ENCODE assay signal across 15 cellular contexts in genomic region chr9:98879094-98879957, GRCh38.
DNase-seq lines count a peak whose midpoint lies in the region; ATAC-seq, FAIRE-seq and TF ChIP-seq lines count a peak whose summit lies in the region.
"Had no signal": no experiment of that assay in that cellular context is flagged by ENCODE, and none has a peak within 500 bp of the region (broad histone marks: within the 10 kb centered on the region; RNA-seq: fewer than 3 reads in every experiment).

No MANE protein-coding gene starts in this region.

- H4K20me1 ChIP-seq in K562 (replicated peaks; ENCODE audit: control insufficient read depth, insufficient read depth, low read length) (no peaks in the 10 kb centered on the region), osteoblast (ENCODE audit: insufficient read depth, low read length) (no peaks in the 10 kb centered on the region)

- intact Hi-C loops in K562 (cut with micrococcal nuclease): no loop called here
- intact Hi-C loops in left ventricle myocardium superior (cut with micrococcal nuclease): no loop called here
- intact Hi-C loops in sciatic nerve (cut with DNase I): no loop called here

- no TSS peak for BruUV-seq in K562 (replicated peaks; lab: Mats Ljungman, UMichigan)

- TF ChIP-seq CTCF in K562 (IDR thresholded peaks at IDR 0.05 in 2 of 3, conservative IDR thresholded peaks at IDR 0.05 in 1 of 3; ENCODE audit: insufficient read depth in 2 of 3, low read depth in 1 of 3, low read length in 3 of 3) (no peak), osteoblast (IDR thresholded peaks at IDR 0.05; ENCODE audit: extremely low read depth, low read depth, low read length) (no peak)

- TF ChIP-seq POLR2A in K562 (conservative IDR thresholded peaks at IDR 0.05): no peak

- TF ChIP-seq RAD21 in K562 (CRISPR knock-in tag; conservative IDR thresholded peaks at IDR 0.05 in 1 of 2, IDR thresholded peaks at IDR 0.05 in 1 of 2): no peak

- no peak overlapping the region for H3K27ac ChIP-seq in K562 (ENCODE audit: extremely low read depth, low read depth, low read length)
- H3K27ac ChIP-seq in osteoblast (ENCODE audit: low read depth, low read length): no peak overlapping the region

- ATAC-seq in K562 (no peak), left ventricle myocardium superior (peak; percentile 7), sciatic nerve (peak; percentile 53), GM18858 (IDR thresholded peaks at IDR 0.05; ENCODE audit: unreplicated experiment) (no peak)

- H3K4me2 ChIP-seq in K562 (ENCODE audit: insufficient read depth, low read length) (no peak overlapping the region), osteoblast (ENCODE audit: insufficient read depth, low read length) (no peak overlapping the region)

- H3K27me3 ChIP-seq in K562 (ENCODE audit: control insufficient read depth in 2 of 2, insufficient read depth in 2 of 2, low read length in 2 of 2): no peaks in the 10 kb centered on the region
- peaks cover 14% of the 10 kb centered on the region for H3K27me3 ChIP-seq in osteoblast (ENCODE audit: insufficient read depth, low read length)

- CTCF ChIA-PET in K562 (lab: Yijun Ruan, JAX; ENCODE audit: low intra/inter-chr PET ratio): no interaction called here

- H3K4me3 ChIP-seq in K562: no peak overlapping the region
- no peak overlapping the region for H3K4me3 ChIP-seq in osteoblast (ENCODE audit: insufficient read depth, low read length)

- peak; percentile 27 for DNase-seq in GM03348 (ENCODE audit: low spot score)
- DNase-seq in K562 (ENCODE audit: extremely low read depth in 1 of 4, low spot score in 3 of 4): no peak
- DNase-seq in left ventricle myocardium superior: no peak
- no peak for DNase-seq in sciatic nerve (ENCODE audit: low spot score)
- no peak for DNase-seq in NCI-H187 treated with DMSO at 0.1 percent for 48 hours (lab: John Stamatoyannopoulos, UW)
- DNase-seq in osteoblast (ENCODE audit: insufficient read length, low spot score, missing footprints): no peak
- DNase-seq in NCI-H748 treated with DMSO at 0.1 percent for 48 hours (lab: John Stamatoyannopoulos, UW): no peak
- DNase-seq: CD4-positive, CD25-positive, alpha-beta regulatory T cell; GOT3; NCI-H1417; NCI-H2029 treated with DMSO at 0.1 percent for 48 hours; NCI-H510A treated with DMSO at 0.1 percent for 48 hours had no signal

- no peaks in the 10 kb centered on the region for H3K4me1 ChIP-seq in K562 (replicated peaks in 1 of 2; ENCODE audit: control insufficient read depth in 2 of 2, insufficient read depth in 2 of 2, low read length in 2 of 2)
- H3K4me1 ChIP-seq in osteoblast (ENCODE audit: insufficient read depth, low read length): peaks cover 11% of the 10 kb centered on the region

- H3K79me2 ChIP-seq in K562 (ENCODE audit: control insufficient read depth, insufficient read depth, low read length): no peaks in the 10 kb centered on the region
- H3K79me2 ChIP-seq in osteoblast (ENCODE audit: insufficient read depth, low read length): no peaks in the 10 kb centered on the region

- WGBS in K562 (ENCODE audit: insufficient coverage, low coverage, missing lambda C conversion rate): 35% methylated on average over 5 of the region's 5 CpGs

- H3K9me3 ChIP-seq in K562 (replicated peaks; ENCODE audit: control insufficient read depth, insufficient read depth, low read depth, low read length) (no peaks in the 10 kb centered on the region), osteoblast (ENCODE audit: low read depth, low read length) (no peaks in the 10 kb centered on the region)

- no peaks in the 10 kb centered on the region for H3K36me3 ChIP-seq in K562 (ENCODE audit: control insufficient read depth, insufficient read depth, low read length)
- no peaks in the 10 kb centered on the region for H3K36me3 ChIP-seq in osteoblast (ENCODE audit: insufficient read depth, low read length)

- POLR2A ChIA-PET in K562 (lab: Yijun Ruan, JAX): interaction anchor here (0.8 to 1.3 kb wide), 3 partner anchors 13 to 32 kb away, joined by 3 to 4 read pairs (median 3); no protein-coding TSS in a partner anchor

- H3K9ac ChIP-seq in K562 (ENCODE audit: insufficient read depth in 1 of 2, low read depth in 2 of 2, low read length in 2 of 2): no peak overlapping the region

- 0 out of 2 replicates have a peak overlapping the region, but pooled peaks have one; percentile 3 for H2AFZ ChIP-seq in K562 (ENCODE audit: low read depth, low read length)
- H2AFZ ChIP-seq in osteoblast (ENCODE audit: low read length): no peak overlapping the region

- H3K9me1 ChIP-seq in K562 (ENCODE audit: control insufficient read depth, insufficient read depth, low read length): no peaks in the 10 kb centered on the region

- FAIRE-seq in K562 (lab: Jason Lieb, UNC): no peak
- FAIRE-seq: GM12891, GM19239 had no signal

- in situ Hi-C loops in K562 (cut with MboI): no loop called here

- TF ChIP-seq EP300 in K562 (IDR thresholded peaks at IDR 0.05; ENCODE audit: low read length): no peak

TF ChIP-seq in K562, 482 proteins besides CTCF, POLR2A, EP300 and RAD21 (continues in another document):
- TF ChIP-seq ZNF274 (IDR thresholded peaks at IDR 0.05; ENCODE audit: borderline replicate concordance, low read depth, low read length): no peak
- no peak for TF ChIP-seq PHB (CRISPR knock-in tag; IDR thresholded peaks at IDR 0.05)
- TF ChIP-seq ZNF165 (CRISPR knock-in tag; IDR thresholded peaks at IDR 0.05; ENCODE audit: borderline replicate concordance): no peak
- no peak for TF ChIP-seq CHD7 (IDR thresholded peaks at IDR 0.05; ENCODE audit: low read depth, low read length)
- TF ChIP-seq ZNF830 (CRISPR knock-in tag; IDR thresholded peaks at IDR 0.05): no peak
- no peak for TF ChIP-seq TCF7L2 (IDR thresholded peaks at IDR 0.05; ENCODE audit: low read depth, low read length)
- no peak for TF ChIP-seq CREB1 (IDR thresholded peaks at IDR 0.05)
- TF ChIP-seq CREB1 (CRISPR knock-in tag; IDR thresholded peaks at IDR 0.05): no peak

Comparison
In these comparisons a context has a peak if more than half of its experiments do, and no peak if none do; other contexts are left out.
1. ATAC-seq: peak in left ventricle myocardium superior (single experiment) and sciatic nerve (single experiment); none in K562 (single experiment) and GM18858 (single experiment).